In the genomic region with DNA sequence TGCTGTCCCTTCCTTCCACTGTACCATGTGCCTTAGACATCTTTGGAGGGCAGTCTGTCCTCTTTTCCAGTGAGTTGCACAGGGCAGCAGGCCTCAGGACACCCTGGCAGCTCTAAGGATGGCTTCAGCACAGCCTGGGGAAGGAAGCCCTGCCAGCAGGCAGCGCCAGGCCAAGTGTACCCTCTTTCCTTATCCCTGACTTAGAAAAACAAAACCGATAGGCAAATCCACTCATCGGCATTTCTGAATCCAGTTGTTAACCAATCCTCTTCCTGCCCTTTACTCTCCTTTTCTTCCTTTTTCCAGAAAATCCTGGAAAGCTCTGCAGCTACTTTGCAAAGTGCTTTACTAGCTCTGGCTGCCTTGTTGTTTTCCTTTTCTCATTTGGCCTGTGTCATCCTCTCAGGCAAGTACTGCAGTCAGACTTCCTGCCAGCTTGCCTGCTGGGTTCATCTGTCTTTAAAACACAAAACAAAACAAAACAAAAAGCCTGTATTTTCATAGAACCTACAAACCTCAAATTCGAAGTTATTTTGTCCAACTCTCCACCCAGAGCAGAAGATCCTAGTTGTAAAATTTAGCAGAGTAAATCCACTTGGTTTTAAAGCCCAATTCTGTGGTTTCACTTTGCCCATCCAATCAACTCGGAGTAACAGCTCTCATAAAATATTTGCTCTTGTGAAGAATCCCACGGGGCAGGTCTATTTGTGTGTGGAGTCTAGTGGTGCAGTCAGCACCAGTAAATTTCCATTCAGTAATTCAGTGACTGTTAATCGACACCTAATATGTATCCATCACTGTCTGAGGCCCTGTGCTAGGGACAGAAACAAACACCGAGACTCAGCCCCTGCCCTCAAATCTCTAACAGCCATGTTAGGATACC, we compare ENCODE assay signal across 8 cellular contexts. TPM values are rescaled to one million over a fixed set of nuclear protein-coding genes. Genes with fewer than 3 reads are reported as not detected.
DNase-seq lines count a peak whose midpoint lies in the region; ATAC-seq and TF ChIP-seq lines count a peak whose summit lies in the region.

No MANE protein-coding gene starts in this region.

- no peaks in the 10 kb centered on the region for H3K27me3 Mint-ChIP-seq in T-helper 1 cell treated with Interleukin-12 subunit alpha and Interleukin-12 subunit beta and Interleukin-4 antibody, amounts not matched to agents 30 μg/mL and 1 μg/mL, for 36 hours (ENCODE audit: low read depth)

- no peak overlapping the region for H3K23ac ChIP-seq in mesendoderm (ENCODE audit: low read length)

- no peaks in the 10 kb centered on the region for H4K20me1 ChIP-seq in HCT116 (ENCODE audit: insufficient read depth)

- H2AK5ac ChIP-seq in mesendoderm (ENCODE audit: low read length): no peak overlapping the region

- H3K27ac ChIP-seq in HCT116 (ENCODE audit: low read depth, low read length): peak overlapping the region; percentile 58
- H3K27ac ChIP-seq in duodenal mucosa (ENCODE audit: low read depth, low read length): peak overlapping the region; percentile 76
- peak overlapping the region; percentile 61 for H3K27ac ChIP-seq in mesendoderm (ENCODE audit: low read depth, low read length)
- H3K27ac ChIP-seq in transverse colon: peak overlapping the region; percentile 85 to 94 (median 92)

- H3K27me3 ChIP-seq in HCT116 (ENCODE audit: insufficient read depth, low read length): no peaks in the 10 kb centered on the region
- no peaks in the 10 kb centered on the region for H3K27me3 ChIP-seq in duodenal mucosa (ENCODE audit: control insufficient read depth in 1 of 2, insufficient read depth in 2 of 2, low read length in 2 of 2)
- H3K27me3 ChIP-seq in mesendoderm (ENCODE audit: insufficient read depth, low read length, poor library complexity): no peaks in the 10 kb centered on the region
- no peaks in the 10 kb centered on the region for H3K27me3 ChIP-seq in transverse colon

- H3K4me2 ChIP-seq in HCT116 (ENCODE audit: low read length) (peak overlapping the region; percentile 62), mesendoderm (ENCODE audit: low read length) (no peak overlapping the region)

- ATAC-seq in HCT116: 0 out of 2 replicates have a peak, but pooled peaks have one; percentile 21

- no peaks in the 10 kb centered on the region for H3K79me2 ChIP-seq in HCT116 (ENCODE audit: insufficient read depth, low read length)
- no peaks in the 10 kb centered on the region for H3K79me2 ChIP-seq in mesendoderm (ENCODE audit: control insufficient read depth, insufficient read depth, low read length)

- TF ChIP-seq CTCF in HCT116 (IDR thresholded peaks at IDR 0.05 in 2 of 3, conservative IDR thresholded peaks at IDR 0.05 in 1 of 3; ENCODE audit: borderline replicate concordance in 1 of 3, insufficient read depth in 1 of 3, low read depth in 2 of 3, low read length in 2 of 3) (no peak), transverse colon (IDR thresholded peaks at IDR 0.05) (no peak)

- H3K4me3 ChIP-seq in HCT116 (replicated peaks in 1 of 2; ENCODE audit: low read depth in 1 of 2, low read length in 2 of 2) (peak overlapping the region in 1 of 2 experiments; percentile 16; a peak in 1 of 4 replicates), duodenal mucosa (ENCODE audit: low read depth in 1 of 2, low read length in 2 of 2) (peak overlapping the region; percentile 65 to 67), mesendoderm (ENCODE audit: low read length) (no peak overlapping the region), transverse colon (peak overlapping the region in 3 of 4 donors; percentile 15 to 48 (median 23))

- H3K9me3 Mint-ChIP-seq in T-helper 1 cell treated with Interleukin-12 subunit alpha and Interleukin-12 subunit beta and Interleukin-4 antibody, amounts not matched to agents 30 μg/mL and 1 μg/mL, for 36 hours: peaks cover 1% of the 10 kb centered on the region

- TF ChIP-seq POLR2A in HCT116 (IDR thresholded peaks at IDR 0.05; ENCODE audit: borderline replicate concordance, extremely low read depth, insufficient read depth, insufficient read length) (no peak), transverse colon (IDR thresholded peaks at IDR 0.05) (peak; percentile 52)

- H2AFZ ChIP-seq in HCT116 (ENCODE audit: low read depth, low read length, poor library complexity, severe bottlenecking): peak overlapping the region; percentile 94

- H2BK5ac ChIP-seq in mesendoderm (ENCODE audit: low read length): no peak overlapping the region

- intact Hi-C loops in HCT116 (cut with micrococcal nuclease): no loop called here
- intact Hi-C loops in transverse colon (cut with DNase I; ENCODE audit: low total_unique reads): no loop called here

- no peak for TF ChIP-seq EP300 in transverse colon (IDR thresholded peaks at IDR 0.05; ENCODE audit: low read depth)

- H3K4me3 Mint-ChIP-seq in T-helper 1 cell treated with Interleukin-12 subunit alpha and Interleukin-12 subunit beta and Interleukin-4 antibody, amounts not matched to agents 30 μg/mL and 1 μg/mL, for 36 hours: peak overlapping the region; percentile 84

- RAD21 ChIA-PET in HCT116 (lab: Charles Lee; ENCODE audit: low non-redundant PET in 1 of 2, low total read pairs in 2 of 2, uncharacterized antibody in 2 of 2, unreplicated experiment in 2 of 2): no interaction called here

- CTCF ChIA-PET in HCT116 (lab: Charles Lee): interaction anchor here (1.0 to 1.4 kb wide), 2 partner anchors 9 to 218 kb away, joined by 3 read pairs; partner anchors contain the start of gene MXD1

- peaks cover 3% of the 10 kb centered on the region for H3K36me3 Mint-ChIP-seq in T-helper 1 cell treated with Interleukin-12 subunit alpha and Interleukin-12 subunit beta and Interleukin-4 antibody, amounts not matched to agents 30 μg/mL and 1 μg/mL, for 36 hours (ENCODE audit: low read depth)

- peak overlapping the region; percentile 54 for H3K18ac ChIP-seq in mesendoderm (ENCODE audit: low read length)

- H3K9me2 ChIP-seq in HCT116 (ENCODE audit: insufficient read depth): no peaks in the 10 kb centered on the region

- no peak overlapping the region for H2BK15ac ChIP-seq in mesendoderm (replicated peaks; ENCODE audit: low read depth)

- peak overlapping the region; percentile 91 for H3K4ac ChIP-seq in mesendoderm (ENCODE audit: low read depth, low read length)

- peaks cover 58% of the 10 kb centered on the region for H3K4me1 Mint-ChIP-seq in T-helper 1 cell treated with Interleukin-12 subunit alpha and Interleukin-12 subunit beta and Interleukin-4 antibody, amounts not matched to agents 30 μg/mL and 1 μg/mL, for 36 hours (ENCODE audit: low read depth)

- peak overlapping the region; percentile 13 for H2BK120ac ChIP-seq in mesendoderm (ENCODE audit: low read depth, low read length)

- POLR2A ChIA-PET in HCT116 (lab: Charles Lee): interaction anchor here (0.6 to 2.5 kb wide), 5 partner anchors 8 to 47 kb away, joined by 3 to 12 read pairs (median 4); partner anchors contain the start of gene PCBP1

- no peaks in the 10 kb centered on the region for H3K36me3 ChIP-seq in HCT116 (ENCODE audit: control insufficient read depth in 1 of 2, insufficient read depth in 2 of 2, low read length in 2 of 2)
- H3K36me3 ChIP-seq in duodenal mucosa (ENCODE audit: control insufficient read depth in 1 of 2, insufficient read depth in 2 of 2, low read length in 2 of 2): no peaks in the 10 kb centered on the region
- no peaks in the 10 kb centered on the region for H3K36me3 ChIP-seq in mesendoderm (ENCODE audit: control insufficient read depth, insufficient read depth, low read length)
- H3K36me3 ChIP-seq in transverse colon: no peaks in the 10 kb centered on the region

- H3K9me3 ChIP-seq in HCT116 (ENCODE audit: control insufficient read depth in 1 of 2, insufficient read depth in 1 of 2, low read depth in 1 of 2, low read length in 2 of 2) (no peaks in the 10 kb centered on the region), duodenal mucosa (ENCODE audit: control insufficient read depth in 1 of 2, low read length in 2 of 2) (no peaks in the 10 kb centered on the region), transverse colon (no peaks in the 10 kb centered on the region)

- DNase-seq in activated CD4-positive, CD25-positive, alpha-beta regulatory T cell treated with anti-CD3 and anti-CD28 coated beads, Interleukin-2, amount 50 U/mL, for 16 hours (ENCODE audit: low read depth, low spot score): peak; percentile 33
- no peak for DNase-seq in activated CD4-positive, CD25-positive, alpha-beta regulatory T cell treated with anti-CD3 and anti-CD28 coated beads, Interleukin-2, amount 50 U/mL, for 72 hours
- DNase-seq in HCT116 (ENCODE audit: low read depth, low spot score): no peak
- peak; percentile 53 for DNase-seq in NCI-H1092 (lab: John Stamatoyannopoulos, UW)
- DNase-seq in mesendoderm: peak; percentile 37
- peak; percentile 47 for DNase-seq in transverse colon

- H3K27ac Mint-ChIP-seq in T-helper 1 cell treated with Interleukin-12 subunit alpha and Interleukin-12 subunit beta and Interleukin-4 antibody, amounts not matched to agents 30 μg/mL and 1 μg/mL, for 36 hours: peak overlapping the region; percentile 98

- peak overlapping the region; percentile 50 for H3K9ac ChIP-seq in HCT116 (ENCODE audit: low read length)
- peak overlapping the region; percentile 67 to 84 for H3K9ac ChIP-seq in duodenal mucosa (ENCODE audit: low read depth in 1 of 2, low read length in 2 of 2)
- H3K9ac ChIP-seq in mesendoderm (ENCODE audit: low read length): peak overlapping the region; percentile 37

- WGBS in mesendoderm (ENCODE audit: extremely low coverage, insufficient coverage, low lambda C conversion rate): no CpG with 5 or more reads among the region's 8 CpGs
- WGBS in transverse colon (ENCODE audit: low coverage in 1 of 2), 2 donors: 3 to 5% methylated on average over 5 to 8 of the region's 8 CpGs

- H3K56ac ChIP-seq in mesendoderm (ENCODE audit: low read length): peak overlapping the region; percentile 78

- H4K8ac ChIP-seq in mesendoderm (ENCODE audit: low read depth, low read length): no peak overlapping the region

- peaks cover 57 to 59% of the 10 kb centered on the region in 2 experiments for H3K4me1 ChIP-seq in HCT116 (ENCODE audit: control insufficient read depth in 1 of 2, insufficient read depth in 2 of 2, low read length in 2 of 2)
- peaks cover 27 to 29% of the 10 kb centered on the region in 2 donors for H3K4me1 ChIP-seq in duodenal mucosa (ENCODE audit: control insufficient read depth in 1 of 2, insufficient read depth in 2 of 2, low read length in 2 of 2)
- H3K4me1 ChIP-seq in mesendoderm (ENCODE audit: control insufficient read depth, low read depth, low read length): no peaks in the 10 kb centered on the region
- peaks cover 6 to 54% (median 25%) of the 10 kb centered on the region in 4 donors for H3K4me1 ChIP-seq in transverse colon

- TF ChIP-seq RAD21 in HCT116 (IDR thresholded peaks at IDR 0.05; ENCODE audit: low read depth): no peak

- in situ Hi-C loops in transverse colon (cut with MboI; ENCODE audit: low pct_ligation_motif_present in 1 of 4, low pct_unique_long_range_greater_than_20kb in 1 of 4, low sequenced_read_pairs in 3 of 4): loop anchor here in 1 of 4 donors (10.0 kb wide), 1 partner anchor 48 kb away; the partner anchor contains the start of gene PCBP1

- BruUV-seq in HCT116 (replicated peaks; lab: Mats Ljungman, UMichigan): no TSS peak

- no peaks in the 10 kb centered on the region for H3K79me1 ChIP-seq in mesendoderm (ENCODE audit: low read length)

- H4K5ac ChIP-seq in mesendoderm (ENCODE audit: low read length): no peak overlapping the region

RNA-seq across cellular contexts. Expression of gene PCBP1, which starts 45.2 kb away (rescaled TPM):
- total RNA-seq in HCT116 (2021; ENCODE audit: unreplicated experiment) (256 TPM), transverse colon (100 to 1,000 TPM; 103 to 189 (median 149) TPM)
- 225 and 232 TPM in 2 replicates for polyA plus RNA-seq in HCT116 (2012)
- polyA plus RNA-seq in mesendoderm (2013, experiment 1 of 2): 485 TPM
- 516 TPM for polyA plus RNA-seq in mesendoderm (2013, experiment 2 of 2)

RNA-seq across cellular contexts. Expression of gene C2orf42, which starts 58.3 kb away (rescaled TPM):
- total RNA-seq in HCT116 (2021; ENCODE audit: unreplicated experiment) (17.4 TPM), transverse colon (10 to 100 TPM in 3 of 4 donors, 1 to 10 TPM in 1; 2.2 to 14.0 (median 11.1) TPM)
- polyA plus RNA-seq in HCT116 (2012): 7.6 and 10.3 TPM in 2 replicates
- 4.5 TPM for polyA plus RNA-seq in mesendoderm (2013, experiment 1 of 2)
- 4.9 TPM for polyA plus RNA-seq in mesendoderm (2013, experiment 2 of 2)

Comparison
In these comparisons a context has a peak if more than half of its experiments do, and no peak if none do; other contexts are left out.
1. DNase-seq: peak in activated CD4-positive, CD25-positive, alpha-beta regulatory T cell treated with anti-CD3 and anti-CD28 coated beads, Interleukin-2, amount 50 U/mL, for 16 hours (single experiment), NCI-H1092 (single experiment), mesendoderm (single experiment) and transverse colon (single experiment); none in activated CD4-positive, CD25-positive, alpha-beta regulatory T cell treated with anti-CD3 and anti-CD28 coated beads, Interleukin-2, amount 50 U/mL, for 72 hours (single experiment) and HCT116 (single experiment).
2. Peak in every context shown above with its lines, with median percentiles within 50 percentile points of each other: H3K27ac ChIP-seq and H3K9ac ChIP-seq.